ENCODE assay signal across 8 cellular contexts in the genomic region with DNA sequence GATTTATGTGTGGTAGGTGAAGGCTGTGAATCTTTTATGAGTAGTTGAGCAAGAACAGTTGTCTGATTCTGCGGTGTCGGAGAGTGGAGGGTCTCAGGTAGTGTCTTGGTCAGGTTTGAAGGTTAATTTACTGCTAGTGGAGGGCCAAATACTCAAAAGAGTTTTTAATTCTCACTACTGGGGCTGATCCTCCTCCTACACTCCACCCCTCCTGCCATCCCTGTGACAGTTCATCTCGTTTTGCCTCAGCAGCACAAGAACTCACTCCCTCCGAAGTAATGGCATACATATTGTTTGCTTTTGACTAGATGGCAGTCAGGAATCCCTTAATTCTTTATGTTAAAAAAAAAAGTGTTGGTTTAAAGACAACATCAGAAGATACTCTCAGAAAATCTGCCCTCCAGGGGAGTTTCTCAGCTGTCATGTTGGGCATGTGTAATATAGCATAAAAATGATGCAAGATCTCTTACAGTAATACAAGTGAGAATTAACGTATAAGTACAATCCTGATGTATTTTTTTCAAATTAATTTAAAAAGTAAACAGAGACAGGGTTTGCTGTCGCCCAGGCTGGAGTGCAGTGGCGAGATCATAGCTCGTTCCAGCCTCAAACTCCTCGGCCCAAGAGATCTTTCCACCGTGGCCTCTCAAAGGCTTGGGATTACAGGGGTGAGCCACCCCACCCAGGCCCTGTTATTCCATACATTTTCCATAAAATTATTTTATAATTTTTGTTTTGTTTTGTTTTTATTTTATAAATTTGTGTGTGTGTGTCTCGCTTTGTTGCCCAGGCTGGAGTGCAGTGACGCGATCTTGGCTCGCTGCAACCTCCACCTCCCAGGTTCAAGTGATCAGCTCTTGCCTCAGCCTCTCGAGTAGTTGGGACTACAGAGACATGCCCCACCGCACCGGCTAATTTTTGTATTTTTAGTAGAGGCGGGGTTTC. TPM values are rescaled to one million over a fixed set of nuclear protein-coding genes. Genes with fewer than 3 reads are reported as not detected.
DNase-seq lines count a peak whose midpoint lies in the region; ATAC-seq and TF ChIP-seq lines count a peak whose summit lies in the region.

No MANE protein-coding gene starts in this region.

- H3K4me3 Mint-ChIP-seq in CD4-positive, CD25-positive, alpha-beta regulatory T cell = peak overlapping the region; percentile 89 to 97 (median 94)

- peak overlapping the region; percentile 93 to 97 (median 96) for H3K27ac Mint-ChIP-seq in CD4-positive, CD25-positive, alpha-beta regulatory T cell

- peak overlapping the region; percentile 89 for H3K4me3 ChIP-seq in CD4-positive, CD25-positive, alpha-beta regulatory T cell (ENCODE audit: low read depth, low read length)
- peak overlapping the region; percentile 78 for H3K4me3 ChIP-seq in Karpas-422 (ENCODE audit: low read length)
- peak overlapping the region; percentile 75 to 100 (median 81) for H3K4me3 ChIP-seq in mammary epithelial cell (replicated peaks in 1 of 3; ENCODE audit: insufficient read depth in 1 of 3, low read depth in 2 of 3, low read length in 3 of 3)
- H3K4me3 ChIP-seq in muscle layer of duodenum (ENCODE audit: low read depth in 1 of 2, low read length in 2 of 2) = peak overlapping the region; percentile 84 to 85

- peaks cover 21% of the 10 kb centered on the region for H3K4me1 ChIP-seq in CD4-positive, CD25-positive, alpha-beta regulatory T cell (ENCODE audit: control insufficient read depth, insufficient read depth, low read length, poor library complexity, severe bottlenecking)
- peaks cover 27% of the 10 kb centered on the region for H3K4me1 ChIP-seq in Karpas-422 (ENCODE audit: low read length)
- H3K4me1 ChIP-seq in mammary epithelial cell (ENCODE audit: insufficient read depth, low read length) = peaks cover 33% of the 10 kb centered on the region
- H3K4me1 ChIP-seq in muscle layer of duodenum (ENCODE audit: control insufficient read depth in 1 of 2, insufficient read depth in 2 of 2, low read length in 2 of 2) = peaks cover 10 to 23% of the 10 kb centered on the region in 2 donors

- H3K27me3 Mint-ChIP-seq in CD4-positive, CD25-positive, alpha-beta regulatory T cell = peaks cover 16% of the 10 kb centered on the region

- H3K79me2 ChIP-seq in Karpas-422 (ENCODE audit: low read length) (peaks cover 63% of the 10 kb centered on the region), mammary epithelial cell (ENCODE audit: insufficient read depth, low read length) (peaks cover 63% of the 10 kb centered on the region)

- CTCF ChIA-PET in mammary epithelial cell (lab: Charles Lee; ENCODE audit: low non-redundant PET) = no interaction called here

- peak overlapping the region; percentile 86 for H3K9ac ChIP-seq in Karpas-422 (ENCODE audit: low read length)
- H3K9ac ChIP-seq in mammary epithelial cell (ENCODE audit: insufficient read depth, low read length) = peak overlapping the region; percentile 89

- no peak for ATAC-seq in CD4-positive, CD25-positive, alpha-beta regulatory T cell (ENCODE audit: low read depth in 2 of 2)
- no peak for ATAC-seq in esophagus mucosa
- ATAC-seq in GM18498 (IDR thresholded peaks at IDR 0.05; ENCODE audit: unreplicated experiment) = no peak

- intact Hi-C loops in mammary epithelial cell (cut with micrococcal nuclease) = loop anchor here (5.0 kb wide), 1 partner anchor 208 kb away; the partner anchor contains the start of gene BTBD10

- H3K27ac ChIP-seq in CD4-positive, CD25-positive, alpha-beta regulatory T cell (ENCODE audit: insufficient read depth, low read length, poor library complexity, severe bottlenecking) = peak overlapping the region; percentile 74
- H3K27ac ChIP-seq in Karpas-422 (ENCODE audit: low read length) (peak overlapping the region; percentile 55; the same call in 1 of the 2 replicates), mammary epithelial cell (ENCODE audit: insufficient read depth, low read depth, low read length) (peak overlapping the region; percentile 66), muscle layer of duodenum (ENCODE audit: low read length) (peak overlapping the region; percentile 74)

- H3K36me3 Mint-ChIP-seq in CD4-positive, CD25-positive, alpha-beta regulatory T cell = no peaks in the 10 kb centered on the region

- H3K4me2 ChIP-seq in Karpas-422 (ENCODE audit: low read depth, low read length, poor library complexity, severe bottlenecking) = peak overlapping the region; percentile 94
- H3K4me2 ChIP-seq in mammary epithelial cell (ENCODE audit: insufficient read depth, low read depth, low read length) = peak overlapping the region; percentile 96

- H3K27me3 ChIP-seq in CD4-positive, CD25-positive, alpha-beta regulatory T cell (ENCODE audit: control insufficient read depth, insufficient read depth, low read length) = no peaks in the 10 kb centered on the region
- no peaks in the 10 kb centered on the region for H3K27me3 ChIP-seq in Karpas-422 (ENCODE audit: low read length)
- H3K27me3 ChIP-seq in mammary epithelial cell (ENCODE audit: insufficient read depth, low read length) = no peaks in the 10 kb centered on the region
- H3K27me3 ChIP-seq in muscle layer of duodenum (ENCODE audit: low read depth, low read length) = no peaks in the 10 kb centered on the region

- no peaks in the 10 kb centered on the region for H3K9me2 ChIP-seq in Karpas-422 (replicated peaks; ENCODE audit: insufficient read depth, low read length)

- dilution Hi-C loops in mammary epithelial cell (cut with HindIII; ENCODE audit: low sequenced_read_pairs) = no loop called here

- BruUV-seq in mammary epithelial cell (replicated peaks; lab: Mats Ljungman, UMichigan) = no TSS peak

- WGBS in mammary epithelial cell (ENCODE audit: low coverage, missing lambda C conversion rate) = 69% methylated on average over 13 of the region's 18 CpGs

- no peak for TF ChIP-seq CTCF in mammary epithelial cell (conservative IDR thresholded peaks at IDR 0.05 in 1 of 2, IDR thresholded peaks at IDR 0.05 in 1 of 2; ENCODE audit: extremely low read depth in 1 of 2, insufficient read depth in 1 of 2, low read depth in 1 of 2, low read length in 2 of 2)

- H3K36me3 ChIP-seq in CD4-positive, CD25-positive, alpha-beta regulatory T cell (ENCODE audit: control insufficient read depth, insufficient read depth, low read length) = no peaks in the 10 kb centered on the region
- H3K36me3 ChIP-seq in Karpas-422 (ENCODE audit: insufficient read depth, low read length) = peaks cover 28% of the 10 kb centered on the region
- H3K36me3 ChIP-seq in mammary epithelial cell (ENCODE audit: insufficient read depth, low read length) = no peaks in the 10 kb centered on the region
- no peaks in the 10 kb centered on the region for H3K36me3 ChIP-seq in muscle layer of duodenum (ENCODE audit: control insufficient read depth in 1 of 2, insufficient read depth in 2 of 2, low read length in 2 of 2)

- peaks cover 23 to 61% (median 45%) of the 10 kb centered on the region in 4 donors for H3K4me1 Mint-ChIP-seq in CD4-positive, CD25-positive, alpha-beta regulatory T cell

- no peaks in the 10 kb centered on the region for H3K9me3 ChIP-seq in CD4-positive, CD25-positive, alpha-beta regulatory T cell (ENCODE audit: control insufficient read depth in 2 of 2, low read length in 2 of 2)
- no peaks in the 10 kb centered on the region for H3K9me3 ChIP-seq in Karpas-422 (ENCODE audit: low read length)
- H3K9me3 ChIP-seq in mammary epithelial cell (replicated peaks; ENCODE audit: insufficient read depth, low read length) = no peaks in the 10 kb centered on the region
- no peaks in the 10 kb centered on the region for H3K9me3 ChIP-seq in muscle layer of duodenum (ENCODE audit: control insufficient read depth in 1 of 2, low read length in 2 of 2)

- in situ Hi-C loops in mammary epithelial cell (cut with MboI; ENCODE audit: low sequenced_read_pairs in 2 of 2) = no loop called here

- peak in 1 of 3 donors; percentile 19 for DNase-seq in CD4-positive, CD25-positive, alpha-beta regulatory T cell
- DNase-seq in Karpas-422 (no peak), mammary epithelial cell (peak; percentile 20), HPDE6-E6E7 (ENCODE audit: extremely low spot score) (no peak), NCI-H69 (lab: John Stamatoyannopoulos, UW) (no peak)

- peaks cover 13% of the 10 kb centered on the region; the same call in 1 of the 2 replicates for H4K20me1 ChIP-seq in Karpas-422 (ENCODE audit: insufficient read depth, low read depth, low read length)
- no peaks in the 10 kb centered on the region for H4K20me1 ChIP-seq in mammary epithelial cell (ENCODE audit: insufficient read depth, low read length)

- H2AFZ ChIP-seq in Karpas-422 (ENCODE audit: low read length) (no peak overlapping the region), mammary epithelial cell (ENCODE audit: low read depth, low read length) (peak overlapping the region; percentile 81)

- no peaks in the 10 kb centered on the region for H3K9me3 Mint-ChIP-seq in CD4-positive, CD25-positive, alpha-beta regulatory T cell

RNA-seq across cellular contexts. Expression of gene FAR1, which starts 1.3 kb away (rescaled TPM):
- total RNA-seq in CD4-positive, CD25-positive, alpha-beta regulatory T cell = 41.0 TPM
- 10 to 100 TPM in 1 of 4 donors, 1 to 10 TPM in 3; 7.8 to 11.4 (median 9.5) TPM for polyA plus RNA-seq in CD4-positive, CD25-positive, alpha-beta regulatory T cell
- total RNA-seq in Karpas-422 (2014; rRNA removed; shearing (Covaris generic); ENCODE audit: low replicate concordance) = 55.3 and 98.1 TPM in 2 replicates
- total RNA-seq in mammary epithelial cell = 100 to 1,000 TPM; 104 to 126 TPM
- polyA plus RNA-seq in mammary epithelial cell = 96.7 TPM
- 272 TPM for polyA minus RNA-seq in mammary epithelial cell
- total RNA-seq in esophagus mucosa = 113 TPM
